20 cellular contexts compared by ENCODE assay signal in genomic region chr12:105492591-105492990, GRCh38.
A peak's percentile ranks its signal among the peaks of the same experiment; 100 is the strongest.
DNase-seq lines count a peak whose midpoint lies in the region; ATAC-seq and TF ChIP-seq lines count a peak whose summit lies in the region.
"Had no signal": no experiment of that assay in that cellular context is flagged by ENCODE, and none has a peak within 500 bp of the region (broad histone marks: within the 10 kb centered on the region; RNA-seq: fewer than 3 reads in every experiment).

No MANE protein-coding gene starts in this region.

- H3K4me3 ChIP-seq in GM23338 = no peak overlapping the region
- H3K4me3 ChIP-seq: esophagus muscularis mucosa, heart right ventricle, lung, transverse colon had no signal

- H3K4me1 ChIP-seq in GM23338 (ENCODE audit: insufficient read depth) = no peaks in the 10 kb centered on the region
- H3K4me1 ChIP-seq: esophagus muscularis mucosa, heart right ventricle, transverse colon had no signal

- H3K27me3 Mint-ChIP-seq in GM23338 (ENCODE audit: insufficient read depth, low read depth, poor library complexity) (peaks cover 2% of the 10 kb centered on the region), T-helper 17 cell (peaks cover 6% of the 10 kb centered on the region)
- H3K27me3 Mint-ChIP-seq in effector memory CD8-positive, alpha-beta T cell = peaks cover 0 to 20% of the 10 kb centered on the region in 2 donors

- no peak for ATAC-seq in GM23338
- no peak for ATAC-seq in effector memory CD8-positive, alpha-beta T cell (replicated peaks)
- no peak for ATAC-seq in GM19324 (IDR thresholded peaks at IDR 0.05; ENCODE audit: low FRiP score, unreplicated experiment)
- ATAC-seq in T-helper 17 cell = no peak
- ATAC-seq: heart right ventricle had no signal

- no peaks in the 10 kb centered on the region for H3K36me3 ChIP-seq in GM23338 (ENCODE audit: insufficient read depth)
- H3K36me3 ChIP-seq: esophagus muscularis mucosa, heart right ventricle, transverse colon had no signal

- H3K27ac ChIP-seq in GM23338 (ENCODE audit: low read depth) = no peak overlapping the region
- H3K27ac ChIP-seq: C4-2B, esophagus muscularis mucosa, heart right ventricle, transverse colon had no signal

- peak overlapping the region; percentile 47; the same call in 1 of the 2 replicates for H2AFZ ChIP-seq in GM23338

- H3K4me1 Mint-ChIP-seq in GM23338 (no peaks in the 10 kb centered on the region), T-helper 17 cell (no peaks in the 10 kb centered on the region)
- H3K4me1 Mint-ChIP-seq in effector memory CD8-positive, alpha-beta T cell (ENCODE audit: low read depth in 2 of 2) = no peaks in the 10 kb centered on the region

- no peak overlapping the region for H3K27ac Mint-ChIP-seq in GM23338
- no peak overlapping the region for H3K27ac Mint-ChIP-seq in effector memory CD8-positive, alpha-beta T cell
- no peak overlapping the region for H3K27ac Mint-ChIP-seq in T-helper 17 cell
- H3K27ac Mint-ChIP-seq: stimulated activated naive CD8-positive, alpha-beta T cell treated with anti-CD3 and anti-CD28 coated beads, Interleukin-15, Interleukin-2, amounts not matched to agents 100 ng/mL and 50 ng/mL, for 24 hours had no signal

- H4K20me1 ChIP-seq in GM23338 (replicated peaks; ENCODE audit: insufficient read depth) = no peaks in the 10 kb centered on the region

- TF ChIP-seq CTCF in GM23338 (conservative IDR thresholded peaks at IDR 0.05; ENCODE audit: low read depth in 2 of 2) = no peak

- no peaks in the 10 kb centered on the region for H3K9me3 ChIP-seq in T-helper 17 cell (ENCODE audit: control insufficient read depth, low read length, poor library complexity, severe bottlenecking)
- H3K9me3 ChIP-seq: transverse colon had no signal

- no peaks in the 10 kb centered on the region for H3K79me2 ChIP-seq in GM23338 (replicated peaks; ENCODE audit: insufficient read depth)

- peaks cover 3% of the 10 kb centered on the region; the same call in 2 of the 3 replicates for H3K36me3 Mint-ChIP-seq in GM23338 (ENCODE audit: low read depth)
- H3K36me3 Mint-ChIP-seq in effector memory CD8-positive, alpha-beta T cell (ENCODE audit: insufficient read depth) = no peaks in the 10 kb centered on the region
- H3K36me3 Mint-ChIP-seq in T-helper 17 cell (ENCODE audit: low read depth) = peaks cover 2% of the 10 kb centered on the region

- H3K4me2 ChIP-seq in GM23338 = no peak overlapping the region

- no peaks in the 10 kb centered on the region for H3F3A ChIP-seq in GM23338 (replicated peaks; ENCODE audit: low read depth)

- H3K27me3 ChIP-seq in GM23338 (ENCODE audit: insufficient read depth) = no peaks in the 10 kb centered on the region
- H3K27me3 ChIP-seq: esophagus muscularis mucosa, heart right ventricle, transverse colon had no signal

- H3K4me3 Mint-ChIP-seq in GM23338 = no peak overlapping the region
- no peak overlapping the region for H3K4me3 Mint-ChIP-seq in effector memory CD8-positive, alpha-beta T cell
- H3K4me3 Mint-ChIP-seq in T-helper 17 cell = no peak overlapping the region
- H3K4me3 Mint-ChIP-seq: stimulated activated naive CD8-positive, alpha-beta T cell treated with anti-CD3 and anti-CD28 coated beads, Interleukin-15, Interleukin-2, amounts not matched to agents 100 ng/mL and 50 ng/mL, for 24 hours had no signal

- no peak for DNase-seq in GM23338 (ENCODE audit: low spot score)
- DNase-seq in astrocyte of the hippocampus (ENCODE audit: low read depth, low spot score) = peak; percentile 73
- peak; percentile 17 for DNase-seq in kidney tubule cell (ENCODE audit: low spot score)
- DNase-seq in effector memory CD8-positive, alpha-beta T cell = no peak
- no peak for DNase-seq in T-helper 17 cell
- no peak for DNase-seq in RPMI8226
- DNase-seq: activated CD4-positive, alpha-beta T cell treated with anti-CD3 and anti-CD28 coated beads for 4 hours; DMS153; heart right ventricle; Karpas-422; NCI-H1048; NCI-H2029 treated with DMSO at 0.1 percent for 48 hours; NCI-H446 treated with DMSO at 0.1 percent for 48 hours; stimulated activated CD4-positive, alpha-beta T cell treated with anti-CD3 and anti-CD28 coated beads, Interleukin-2, amount 100 ng/mL, for 24 hours; transverse colon had no signal

- peaks cover 11% of the 10 kb centered on the region for H3K9me3 Mint-ChIP-seq in GM23338
- H3K9me3 Mint-ChIP-seq in effector memory CD8-positive, alpha-beta T cell = peaks cover 4 to 10% of the 10 kb centered on the region in 2 donors

- H3K9me2 ChIP-seq in GM23338 (ENCODE audit: insufficient read depth) = 0 out of 2 replicates have a peak, but pooled peaks cover 2% of the 10 kb centered on the region

TF ChIP-seq in GM23338, 12 proteins besides CTCF, POLR2A, EP300 and RAD21 (continues in another document):
- TF ChIP-seq REST (IDR thresholded peaks at IDR 0.05; ENCODE audit: unreplicated experiment) (no peak), EZH2phosphoT487 (IDR thresholded peaks at IDR 0.05; ENCODE audit: unreplicated experiment) (no peak), JUNB (IDR thresholded peaks at IDR 0.05; ENCODE audit: unreplicated experiment) (no peak), STAT1 (IDR thresholded peaks at IDR 0.05; ENCODE audit: unreplicated experiment) (no peak), ZNF114 (CRISPR knock-in tag; IDR thresholded peaks at IDR 0.05) (no peak), EZH2 (IDR thresholded peaks at IDR 0.05; ENCODE audit: low read depth, unreplicated experiment) (no peak), NANOG (IDR thresholded peaks at IDR 0.05; ENCODE audit: borderline replicate concordance) (no peak), ETS1 (IDR thresholded peaks at IDR 0.05) (no peak)

Comparison
In these comparisons a context has a peak if more than half of its experiments do, and no peak if none do; other contexts are left out.
1. DNase-seq: peak in astrocyte of the hippocampus (single experiment) and kidney tubule cell (single experiment); none in GM23338 (single experiment), effector memory CD8-positive, alpha-beta T cell (0 of 3), T-helper 17 cell (0 of 3) and RPMI8226 (single experiment).